Comparison of ENCODE assay signal across 8 cellular contexts in genomic region chr6:3001773-3002293, GRCh38. TPM values are rescaled to one million over a fixed set of nuclear protein-coding genes. Genes with fewer than 3 reads are reported as not detected.
DNase-seq lines count a peak whose midpoint lies in the region; ATAC-seq, FAIRE-seq and TF ChIP-seq lines count a peak whose summit lies in the region.

No MANE protein-coding gene starts in this region.

- FAIRE-seq in GM19239 (lab: Jason Lieb, UNC): no peak

- peaks cover 13% of the 10 kb centered on the region for H3K4me1 ChIP-seq in CD8-positive, alpha-beta T cell (ENCODE audit: insufficient read depth, low read length)
- H3K4me1 ChIP-seq in ascending aorta (peaks cover 0 to 16% of the 10 kb centered on the region in 2 donors), transverse colon (peaks cover 9 to 24% (median 19%) of the 10 kb centered on the region in 4 donors)

- POLR2A ChIA-PET in CD8-positive, alpha-beta T cell (lab: Charles Lee): interaction anchor here (0.5 to 3.2 kb wide), 6 partner anchors 9 to 219 kb away, joined by 3 to 30 read pairs (median 4); partner anchors contain the start of gene SERPINB1

- DNase-seq in CD8-positive, alpha-beta T cell: peak in 1 of 7 experiments; percentile 15
- DNase-seq in GM19239 (ENCODE audit: insufficient read length, low spot score): peak; percentile 58
- DNase-seq in NCI-H526 treated with DMSO at 0.1 percent for 48 hours (lab: John Stamatoyannopoulos, UW): peak; percentile 11
- DNase-seq in ascending aorta (ENCODE audit: low spot score in 2 of 2): no peak
- DNase-seq in immature natural killer cell: peak; percentile 39 to 53 (median 42)
- DNase-seq in transverse colon: no peak
- no peak for DNase-seq in NCI-H2107 (lab: John Stamatoyannopoulos, UW)

- H3K9me3 Mint-ChIP-seq in CD8-positive, alpha-beta T cell: no peaks in the 10 kb centered on the region
- H3K9me3 Mint-ChIP-seq in immature natural killer cell: no peaks in the 10 kb centered on the region

- peaks cover 30% of the 10 kb centered on the region for H3K36me3 Mint-ChIP-seq in CD8-positive, alpha-beta T cell
- H3K36me3 Mint-ChIP-seq in immature natural killer cell: peaks cover 3 to 30% (median 18%) of the 10 kb centered on the region in 3 donors

- H3K4me3 Mint-ChIP-seq in CD8-positive, alpha-beta T cell: peak overlapping the region; percentile 43
- peak overlapping the region in 4 of 5 donors; percentile 31 to 71 (median 57) for H3K4me3 Mint-ChIP-seq in immature natural killer cell

- intact Hi-C loops in CD8-positive, alpha-beta T cell (cut with DNase I, micrococcal nuclease): loop anchor here in 1 of 2 experiments (2.0 kb wide), 1 partner anchor 21 kb away; no protein-coding TSS in a partner anchor
- intact Hi-C loops in ascending aorta (cut with DNase I) (loop anchor here (2.0 kb wide), 1 partner anchor 21 kb away; no protein-coding TSS in a partner anchor), transverse colon (cut with DNase I; ENCODE audit: low total_unique reads) (no loop called here)

- H3K27me3 Mint-ChIP-seq in CD8-positive, alpha-beta T cell (ENCODE audit: low read depth): no peaks in the 10 kb centered on the region
- peaks cover 2 to 8% (median 3%) of the 10 kb centered on the region in 3 donors for H3K27me3 Mint-ChIP-seq in immature natural killer cell (ENCODE audit: low read depth in 3 of 3)

- H3K9me3 ChIP-seq in CD8-positive, alpha-beta T cell (ENCODE audit: low read length): no peaks in the 10 kb centered on the region
- H3K9me3 ChIP-seq in ascending aorta (no peaks in the 10 kb centered on the region), transverse colon (no peaks in the 10 kb centered on the region)

- ATAC-seq in CD8-positive, alpha-beta T cell: no peak
- no peak for ATAC-seq in HG02852 (IDR thresholded peaks at IDR 0.05; ENCODE audit: unreplicated experiment)

- whole genome bisulfite sequencing in transverse colon (ENCODE audit: low coverage in 1 of 2), 2 donors: 53 to 78% methylated on average over 1 to 2 of the region's 2 CpGs

- CTCF ChIA-PET in CD8-positive, alpha-beta T cell (lab: Charles Lee): interaction anchor here (1.2 to 2.9 kb wide), 13 partner anchors 12 to 155 kb away, joined by 3 to 13 read pairs (median 6); no protein-coding TSS in a partner anchor

- TF ChIP-seq CTCF in CD8-positive, alpha-beta T cell (IDR thresholded peaks at IDR 0.05): peak; percentile 21
- peak; percentile 51 to 62 (median 57) for TF ChIP-seq CTCF in ascending aorta (IDR thresholded peaks at IDR 0.05)
- peak; percentile 44 to 72 (median 60) for TF ChIP-seq CTCF in transverse colon (IDR thresholded peaks at IDR 0.05)

- in situ Hi-C loops in transverse colon (cut with MboI; ENCODE audit: low pct_ligation_motif_present in 1 of 4, low pct_unique_long_range_greater_than_20kb in 1 of 4, low sequenced_read_pairs in 3 of 4): loop anchor here in 1 of 4 donors (10.0 kb wide), 1 partner anchor 53 kb away; no protein-coding TSS in a partner anchor

- no peak for TF ChIP-seq EP300 in transverse colon (IDR thresholded peaks at IDR 0.05; ENCODE audit: low read depth)

- peaks cover 15% of the 10 kb centered on the region for H3K4me1 Mint-ChIP-seq in CD8-positive, alpha-beta T cell (ENCODE audit: low read depth)
- peaks cover 34 to 35% of the 10 kb centered on the region in 2 donors for H3K4me1 Mint-ChIP-seq in immature natural killer cell

- no peak overlapping the region for H3K27ac Mint-ChIP-seq in CD8-positive, alpha-beta T cell
- peak overlapping the region in 2 of 6 donors; percentile 0 to 72 for H3K27ac Mint-ChIP-seq in immature natural killer cell

- H3K27me3 ChIP-seq in CD8-positive, alpha-beta T cell (ENCODE audit: insufficient read depth, low read length): no peaks in the 10 kb centered on the region
- H3K27me3 ChIP-seq in ascending aorta (no peaks in the 10 kb centered on the region), transverse colon (no peaks in the 10 kb centered on the region)

- H3K27ac ChIP-seq in CD8-positive, alpha-beta T cell (ENCODE audit: low read depth, low read length): no peak overlapping the region
- H3K27ac ChIP-seq in ascending aorta: peak overlapping the region in 1 of 2 donors; percentile 33
- peak overlapping the region in 1 of 4 donors; percentile 9 for H3K27ac ChIP-seq in transverse colon

- no peak for TF ChIP-seq POLR2A in transverse colon (IDR thresholded peaks at IDR 0.05)

- H3K36me3 ChIP-seq in CD8-positive, alpha-beta T cell (ENCODE audit: insufficient read depth, low read length): no peaks in the 10 kb centered on the region
- H3K36me3 ChIP-seq in ascending aorta (peaks cover 21 to 26% of the 10 kb centered on the region in 2 donors), transverse colon (peaks cover 0 to 6% (median 0%) of the 10 kb centered on the region in 4 donors)

- H3K4me3 ChIP-seq in CD8-positive, alpha-beta T cell (ENCODE audit: low read depth, low read length): no peak overlapping the region
- H3K4me3 ChIP-seq in ascending aorta (no peak overlapping the region), transverse colon (no peak overlapping the region)

RNA-seq across cellular contexts. Expression of gene NQO2, which starts 2.1 kb away (rescaled TPM):
- 1 to 10 TPM; 3.8 to 5.5 TPM for total RNA-seq in CD8-positive, alpha-beta T cell
- total RNA-seq in ascending aorta (7.7 TPM), transverse colon (1 to 10 TPM in 3 of 4 donors, under 1 TPM in 1; 1.00 to 9.7 (median 7.2) TPM)
- polyA plus RNA-seq in immature natural killer cell: 10 to 100 TPM; 55.5 to 74.7 (median 67.9) TPM

RNA-seq across cellular contexts. Expression of gene SERPINB6, which starts 30.5 kb away (rescaled TPM):
- total RNA-seq in CD8-positive, alpha-beta T cell: 10 to 100 TPM; 41.7 to 45.6 TPM
- 222 TPM for total RNA-seq in ascending aorta
- 100 to 1,000 TPM; 196 to 243 (median 199) TPM for polyA plus RNA-seq in immature natural killer cell
- total RNA-seq in transverse colon: 100 to 1,000 TPM; 134 to 276 (median 170) TPM

Comparison
In these comparisons a context has a peak if more than half of its experiments do, and no peak if none do; other contexts are left out.
1. DNase-seq: peak in GM19239 (single experiment), NCI-H526 treated with DMSO at 0.1 percent for 48 hours (single experiment) and immature natural killer cell (3 of 3); none in ascending aorta (0 of 2), transverse colon (single experiment) and NCI-H2107 (single experiment).
2. Peak in every context shown above with its lines, with median percentiles within 50 percentile points of each other: CTCF ChIP-seq.